ENCODE assay signal across 35 cellular contexts in the genomic region with DNA sequence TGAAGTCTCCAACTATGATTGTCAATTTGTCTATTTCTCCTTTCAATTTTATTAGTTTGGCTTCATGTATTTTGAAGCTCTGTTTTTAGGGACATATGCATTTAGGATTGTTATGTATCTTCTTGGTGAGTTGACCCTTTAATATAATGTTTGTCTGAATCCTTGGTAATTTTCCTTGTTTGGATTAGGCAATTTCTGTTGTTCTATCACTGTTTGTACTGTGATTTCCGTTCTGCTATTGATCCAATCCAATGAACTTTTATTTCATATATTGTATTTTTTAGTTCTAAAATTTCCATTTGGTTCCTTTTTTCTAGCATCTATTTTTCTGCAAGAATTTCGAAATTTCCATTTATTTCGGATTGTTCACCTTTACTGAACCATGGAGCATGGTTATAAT.
"Had no signal": no experiment of that assay in that cellular context is flagged by ENCODE, and none has a peak within 500 bp of the region (broad histone marks: within the 10 kb centered on the region; RNA-seq: fewer than 3 reads in every experiment).

No MANE protein-coding gene starts in this region.

- H3K27me3 ChIP-seq: MG63 had no signal

- DNase-seq: Karpas-422, Kasumi-1, MG63, MM.1S, MV-4-11, NCI-H1048, NCI-H1092, NCI-H1092 treated with DMSO at 0.1 percent for 48 hours, NCI-H1105, NCI-H1105 treated with DMSO at 0.1 percent for 48 hours, NCI-H1417, NCI-H1417 treated with DMSO at 0.1 percent for 48 hours, NCI-H1436, NCI-H1436 treated with DMSO at 0.1 percent for 48 hours, NCI-H146, NCI-H1694, NCI-H1694 treated with DMSO at 0.1 percent for 48 hours, NCI-H187, NCI-H187 treated with DMSO at 0.1 percent for 48 hours, NCI-H1930, NCI-H2029, NCI-H2029 treated with DMSO at 0.1 percent for 48 hours, NCI-H2081, NCI-H2081 treated with DMSO at 0.1 percent for 48 hours, NCI-H2107, NCI-H2171, NCI-H2171 treated with DMSO at 0.1 percent for 48 hours, NCI-H2227 treated with DMSO at 0.1 percent for 48 hours, NCI-H226, NCI-H345, NCI-H446, NCI-H446 treated with DMSO at 0.1 percent for 48 hours, NCI-H510A, NCI-H510A treated with DMSO at 0.1 percent for 48 hours, NCI-H524 had no signal

- H3K4me3 ChIP-seq: MG63 had no signal

- H3K36me3 ChIP-seq: MG63 had no signal

- H3K9me3 ChIP-seq: MG63 had no signal
